ENCODE assay signal across 9 cellular contexts in genomic region chr4:8198906-8199593, GRCh38. TPM values are rescaled to one million over a fixed set of nuclear protein-coding genes. Genes with fewer than 3 reads are reported as not detected.
DNase-seq lines count a peak whose midpoint lies in the region; ATAC-seq lines count a peak whose summit lies in the region.
"Had no signal": no experiment of that assay in that cellular context is flagged by ENCODE, and none has a peak within 500 bp of the region (broad histone marks: within the 10 kb centered on the region; RNA-seq: fewer than 3 reads in every experiment).

SH3TC1 (plus strand) TSS chr4:8199290; CDS start chr4:8205195, 5,905 bp downstream.

- H3K9me3 ChIP-seq in muscle layer of duodenum (ENCODE audit: control insufficient read depth in 1 of 2, low read length in 2 of 2), result no peaks in the 10 kb centered on the region
- H3K9me3 ChIP-seq: HAP-1 had no signal

- peaks cover 53 to 79% of the 10 kb centered on the region in 2 donors for H3K4me1 Mint-ChIP-seq in stimulated activated naive B cell treated with anti-CD40 and anti-IgM and Interleukin-4, amounts not matched to agents 10 μg/mL and 1 μg/mL and 100 μg/mL, for 72 hours

- no peaks in the 10 kb centered on the region for H3K27me3 ChIP-seq in muscle layer of duodenum (ENCODE audit: low read depth, low read length)

- peaks cover 21 to 22% of the 10 kb centered on the region in 2 donors for H3K36me3 Mint-ChIP-seq in stimulated activated naive B cell treated with anti-CD40 and anti-IgM and Interleukin-4, amounts not matched to agents 10 μg/mL and 1 μg/mL and 100 μg/mL, for 72 hours

- H3K36me3 ChIP-seq in muscle layer of duodenum (ENCODE audit: control insufficient read depth in 1 of 2, insufficient read depth in 2 of 2, low read length in 2 of 2), result no peaks in the 10 kb centered on the region
- H3K36me3 ChIP-seq: HAP-1 had no signal

- DNase-seq in A172 (ENCODE audit: low spot score), result peak; percentile 86
- DNase-seq in NOMO-1 (lab: John Stamatoyannopoulos, UW; ENCODE audit: unreplicated experiment in 2 of 2), result peak; percentile 85 to 98
- DNase-seq in activated CD8-positive, alpha-beta memory T cell treated with anti-CD3 and anti-CD28 coated beads, Interleukin-2, amount 50 U/mL, for 48 hours, result peak; percentile 79
- peak; percentile 75 for DNase-seq in epithelial cell of prostate (ENCODE audit: low read depth, low spot score)
- DNase-seq in stimulated activated naive B cell treated with anti-CD40 and anti-IgM and Interleukin-4, amounts not matched to agents 10 μg/mL and 1 μg/mL and 100 μg/mL, for 72 hours, result peak; percentile 87

- H3K27ac ChIP-seq in epithelial cell of prostate (peak within 1 kb of the TSS; percentile 90), muscle layer of duodenum (ENCODE audit: low read length) (peak within 1 kb of the TSS; percentile 62)

- peaks cover 11 to 28% of the 10 kb centered on the region in 2 donors for H3K4me1 ChIP-seq in muscle layer of duodenum (ENCODE audit: control insufficient read depth in 1 of 2, insufficient read depth in 2 of 2, low read length in 2 of 2)
- H3K4me1 ChIP-seq: HAP-1 had no signal

- peak within 1 kb of the TSS; percentile 95 for H3K27ac Mint-ChIP-seq in stimulated activated naive B cell treated with anti-CD40 and anti-IgM and Interleukin-4, amounts not matched to agents 10 μg/mL and 1 μg/mL and 100 μg/mL, for 72 hours

- no peaks in the 10 kb centered on the region for H3K9me3 Mint-ChIP-seq in stimulated activated naive B cell treated with anti-CD40 and anti-IgM and Interleukin-4, amounts not matched to agents 10 μg/mL and 1 μg/mL and 100 μg/mL, for 72 hours

- ATAC-seq in GM18517 (IDR thresholded peaks at IDR 0.05; ENCODE audit: unreplicated experiment) (peak; percentile 80), HG02981 (IDR thresholded peaks at IDR 0.05; ENCODE audit: unreplicated experiment) (peak; percentile 81)
- peak; percentile 68 to 73 for ATAC-seq in stimulated activated naive B cell treated with anti-CD40 and anti-IgM and Interleukin-4, amounts not matched to agents 10 μg/mL and 1 μg/mL and 100 μg/mL, for 72 hours (replicated peaks)

- H3K4me3 Mint-ChIP-seq in stimulated activated naive B cell treated with anti-CD40 and anti-IgM and Interleukin-4, amounts not matched to agents 10 μg/mL and 1 μg/mL and 100 μg/mL, for 72 hours, result peak within 1 kb of the TSS; percentile 84 to 93

- H3K4me3 ChIP-seq in muscle layer of duodenum (ENCODE audit: low read depth in 1 of 2, low read length in 2 of 2), result peak within 1 kb of the TSS; percentile 52 to 59
- H3K4me3 ChIP-seq: HAP-1 had no signal

- no peaks in the 10 kb centered on the region for H3K27me3 Mint-ChIP-seq in stimulated activated naive B cell treated with anti-CD40 and anti-IgM and Interleukin-4, amounts not matched to agents 10 μg/mL and 1 μg/mL and 100 μg/mL, for 72 hours

RNA-seq across cellular contexts. Expression of gene SH3TC1, which starts in this region (rescaled TPM):
- total RNA-seq in A172 (2014; rRNA removed; shearing (Covaris generic)), result 7.2 and 10.0 TPM in 2 replicates

Comparison
In these comparisons a context has a peak if more than half of its experiments do, and no peak if none do; other contexts are left out.
1. Peak in every context shown above with its lines: DNase-seq, ATAC-seq, H3K4me3 ChIP-seq and H3K27ac ChIP-seq.